In genomic region chr1:244846653-244847052, GRCh38 we compare ENCODE assay signal across 1 cellular context.
TF ChIP-seq lines count a peak whose summit lies in the region.

No MANE protein-coding gene starts in this region.

TF ChIP-seq in GM23338, 12 proteins besides CTCF, POLR2A, EP300 and RAD21:
- no peak for TF ChIP-seq STAT1 (IDR thresholded peaks at IDR 0.05; ENCODE audit: unreplicated experiment)
- no peak for TF ChIP-seq ETS1 (IDR thresholded peaks at IDR 0.05)
- no peak for TF ChIP-seq ZNF462 (CRISPR knock-in tag; IDR thresholded peaks at IDR 0.05)
- no peak; the same call in 1 of the 2 replicates for TF ChIP-seq POLR2AphosphoS5 (IDR thresholded peaks at IDR 0.05; ENCODE audit: low read depth)
- TF ChIP-seq ZNF114 (CRISPR knock-in tag; IDR thresholded peaks at IDR 0.05) = no peak
- TF ChIP-seq JUNB (IDR thresholded peaks at IDR 0.05; ENCODE audit: unreplicated experiment) = no peak
- TF ChIP-seq CREB1 (CRISPR knock-in tag; IDR thresholded peaks at IDR 0.05; ENCODE audit: low read depth) = no peak
- TF ChIP-seq, protein P1, sequence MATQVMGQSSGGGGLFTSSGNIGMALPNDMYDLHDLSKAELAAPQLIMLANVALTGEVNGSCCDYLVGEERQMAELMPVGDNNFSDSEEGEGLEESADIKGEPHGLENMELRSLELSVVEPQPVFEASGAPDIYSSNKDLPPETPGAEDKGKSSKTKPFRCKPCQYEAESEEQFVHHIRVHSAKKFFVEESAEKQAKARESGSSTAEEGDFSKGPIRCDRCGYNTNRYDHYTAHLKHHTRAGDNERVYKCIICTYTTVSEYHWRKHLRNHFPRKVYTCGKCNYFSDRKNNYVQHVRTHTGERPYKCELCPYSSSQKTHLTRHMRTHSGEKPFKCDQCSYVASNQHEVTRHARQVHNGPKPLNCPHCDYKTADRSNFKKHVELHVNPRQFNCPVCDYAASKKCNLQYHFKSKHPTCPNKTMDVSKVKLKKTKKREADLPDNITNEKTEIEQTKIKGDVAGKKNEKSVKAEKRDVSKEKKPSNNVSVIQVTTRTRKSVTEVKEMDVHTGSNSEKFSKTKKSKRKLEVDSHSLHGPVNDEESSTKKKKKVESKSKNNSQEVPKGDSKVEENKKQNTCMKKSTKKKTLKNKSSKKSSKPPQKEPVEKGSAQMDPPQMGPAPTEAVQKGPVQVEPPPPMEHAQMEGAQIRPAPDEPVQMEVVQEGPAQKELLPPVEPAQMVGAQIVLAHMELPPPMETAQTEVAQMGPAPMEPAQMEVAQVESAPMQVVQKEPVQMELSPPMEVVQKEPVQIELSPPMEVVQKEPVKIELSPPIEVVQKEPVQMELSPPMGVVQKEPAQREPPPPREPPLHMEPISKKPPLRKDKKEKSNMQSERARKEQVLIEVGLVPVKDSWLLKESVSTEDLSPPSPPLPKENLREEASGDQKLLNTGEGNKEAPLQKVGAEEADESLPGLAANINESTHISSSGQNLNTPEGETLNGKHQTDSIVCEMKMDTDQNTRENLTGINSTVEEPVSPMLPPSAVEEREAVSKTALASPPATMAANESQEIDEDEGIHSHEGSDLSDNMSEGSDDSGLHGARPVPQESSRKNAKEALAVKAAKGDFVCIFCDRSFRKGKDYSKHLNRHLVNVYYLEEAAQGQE (IDR thresholded peaks at IDR 0.05; ENCODE audit: unreplicated experiment) = no peak
- no peak for TF ChIP-seq ZNF331 (CRISPR knock-in tag; IDR thresholded peaks at IDR 0.05; ENCODE audit: low read depth)
- no peak for TF ChIP-seq EZH2phosphoT487 (IDR thresholded peaks at IDR 0.05; ENCODE audit: unreplicated experiment)
- TF ChIP-seq EZH2 (IDR thresholded peaks at IDR 0.05; ENCODE audit: low read depth, unreplicated experiment) = no peak
- TF ChIP-seq NANOG (IDR thresholded peaks at IDR 0.05; ENCODE audit: borderline replicate concordance) = no peak
